ENCODE assay signal across 21 cellular contexts in genomic region chr11:75868990-75869389, GRCh38. TPM values are rescaled to one million over a fixed set of nuclear protein-coding genes. Genes with fewer than 3 reads are reported as not detected.
DNase-seq lines count a peak whose midpoint lies in the region; TF ChIP-seq lines count a peak whose summit lies in the region.
"Had no signal": no experiment of that assay in that cellular context is flagged by ENCODE, and none has a peak within 500 bp of the region (broad histone marks: within the 10 kb centered on the region; RNA-seq: fewer than 3 reads in every experiment).

No MANE protein-coding gene starts in this region.

- 21 to 62% (median 30%) methylated on average over 1 of the region's 1 CpG for WGBS in stomach, 5 donors

- H3K4me1 Mint-ChIP-seq in mesothelial cell of epicardium = peaks cover 33% of the 10 kb centered on the region

- intact Hi-C loops in stomach (cut with DNase I; ENCODE audit: low total_unique reads) = loop anchor here (2.0 kb wide), 1 partner anchor 66 kb away; no protein-coding TSS in a partner anchor

- no peak overlapping the region for H3K4me3 Mint-ChIP-seq in mesothelial cell of epicardium
- H3K4me3 Mint-ChIP-seq: activated CD8-positive, alpha-beta T cell treated with anti-CD3 and anti-CD28 coated beads, Interleukin-2, amount 10 ng/mL, durations not matched to agents 7 days and 5 days; CD4-positive, alpha-beta memory T cell had no signal

- no peaks in the 10 kb centered on the region for H3K27me3 Mint-ChIP-seq in mesothelial cell of epicardium (ENCODE audit: low read depth)
- H3K27me3 Mint-ChIP-seq: CD4-positive, alpha-beta memory T cell had no signal

- TF ChIP-seq CTCF in mesothelial cell of epicardium (IDR thresholded peaks at IDR 0.05; ENCODE audit: unreplicated experiment) (no peak), stomach (IDR thresholded peaks at IDR 0.05) (no peak)

- H3K4me1 ChIP-seq in stomach = peaks cover 21 to 75% (median 58%) of the 10 kb centered on the region in 4 donors

- H3K9me3 ChIP-seq in stomach = no peaks in the 10 kb centered on the region
- H3K9me3 ChIP-seq: SJCRH30, thoracic aorta had no signal

- no peaks in the 10 kb centered on the region for H3K36me3 ChIP-seq in stomach
- H3K36me3 ChIP-seq: SJCRH30, thoracic aorta had no signal

- no peaks in the 10 kb centered on the region for H3K9me3 Mint-ChIP-seq in mesothelial cell of epicardium
- H3K9me3 Mint-ChIP-seq: CD4-positive, alpha-beta memory T cell had no signal

- no peak for TF ChIP-seq POLR2A in stomach (IDR thresholded peaks at IDR 0.05)

- H3K27ac ChIP-seq in cingulate gyrus (ENCODE audit: low read depth, low read length) (peak overlapping the region; percentile 69), stomach (peak overlapping the region in 1 of 5 donors; percentile 32)
- H3K27ac ChIP-seq: HL-60, SJCRH30, thoracic aorta had no signal

- no peaks in the 10 kb centered on the region for H3K27me3 ChIP-seq in stomach
- H3K27me3 ChIP-seq: SJCRH30 had no signal

- H3K27ac Mint-ChIP-seq in mesothelial cell of epicardium = peak overlapping the region; percentile 44
- H3K27ac Mint-ChIP-seq: activated CD8-positive, alpha-beta T cell treated with anti-CD3 and anti-CD28 coated beads, Interleukin-2, amount 10 ng/mL, durations not matched to agents 7 days and 5 days had no signal

- no peak overlapping the region for H3K4me3 ChIP-seq in stomach
- H3K4me3 ChIP-seq: lung, SJCRH30, thoracic aorta had no signal

- TF ChIP-seq EP300 in stomach (IDR thresholded peaks at IDR 0.05) = no peak

- DNase-seq in CD1c-positive myeloid dendritic cell (ENCODE audit: extremely low spot score) (peak; percentile 7), MV-4-11 (lab: John Stamatoyannopoulos, UW) (peak; percentile 39), mesothelial cell of epicardium (ENCODE audit: low spot score in 2 of 2, unreplicated experiment in 2 of 2) (no peak), NCI-H2171 (lab: John Stamatoyannopoulos, UW) (no peak), stomach (no peak), occipital lobe (lab: John Stamatoyannopoulos, UW) (no peak)
- DNase-seq: activated CD8-positive, alpha-beta T cell treated with anti-CD3 and anti-CD28 coated beads, Interleukin-2, amount 10 ng/mL, durations not matched to agents 7 days and 5 days; activated T-cell treated with anti-CD3 and anti-CD28 coated beads, Interleukin-2, amount 50 U/mL, for 1 hour; CD4-positive, alpha-beta memory T cell; DND-41; effector memory CD4-positive, alpha-beta T cell; GOT3; NCI-H2227 treated with DMSO at 0.1 percent for 48 hours; PC-3; retina; SJCRH30; T-helper 2 cell had no signal

- H3K36me3 Mint-ChIP-seq in mesothelial cell of epicardium = peaks cover 3% of the 10 kb centered on the region

RNA-seq across cellular contexts. Expression of gene UVRAG, which starts 54.0 kb away (rescaled TPM):
- 27.3 to 27.6 TPM (median 27.4 TPM) in 3 replicates for total RNA-seq in mesothelial cell of epicardium
- 10 to 100 TPM; 18.8 to 55.5 (median 33.0) TPM for total RNA-seq in stomach
- polyA plus RNA-seq in stomach = 1 to 10 TPM; 4.7 to 8.9 (median 6.5) TPM
- total RNA-seq in occipital lobe = 38.1 TPM

Comparison
In these comparisons a context has a peak if more than half of its experiments do, and no peak if none do; other contexts are left out.
1. DNase-seq: peak in CD1c-positive myeloid dendritic cell (single experiment) and MV-4-11 (single experiment); none in mesothelial cell of epicardium (0 of 2), NCI-H2171 (single experiment), stomach (single experiment) and occipital lobe (single experiment).